24 cellular contexts compared by ENCODE assay signal in genomic region chr4:95105112-95105511, GRCh38.
"Had no signal": no experiment of that assay in that cellular context is flagged by ENCODE, and none has a peak within 500 bp of the region (broad histone marks: within the 10 kb centered on the region; RNA-seq: fewer than 3 reads in every experiment).

No MANE protein-coding gene starts in this region.

- DNase-seq: activated B cell treated with CpG ODN at 0.5 μM for 24 hours; activated CD4-positive, alpha-beta T cell treated with anti-CD3 and anti-CD28 coated beads for 1 hour; activated CD4-positive, alpha-beta T cell treated with anti-CD3 and anti-CD28 coated beads, Interleukin-2, amount 10 ng/mL, durations not matched to agents 24 days and 14 days; activated CD4-positive, alpha-beta T cell treated with anti-CD3 and anti-CD28 coated beads, Interleukin-2, amount 50 U/mL, for 48 hours; activated CD8-positive, alpha-beta memory T cell treated with anti-CD3 and anti-CD28 coated beads, Interleukin-2, amount 10 ng/mL, durations not matched to agents 7 days and 5 days; activated effector memory CD4-positive, alpha-beta T cell treated with Interleukin-2 at 50 U/mL for 16 hours; activated naive CD4-positive, alpha-beta T cell treated with Interleukin-2 at 50 U/mL for 16 hours; activated T-cell treated with anti-CD3 and anti-CD28 coated beads, Interleukin-2, amount 50 U/mL, for 24 hours; amygdala; KG1; NCI-H1048; NCI-H146; NCI-H187 treated with DMSO at 0.1 percent for 48 hours; NCI-H2081 treated with DMSO at 0.1 percent for 48 hours; NCI-H2171 treated with DMSO at 0.1 percent for 48 hours; NCI-H226; NCI-H526 treated with DMSO at 0.1 percent for 48 hours; PC-3; SIG-M5; T-helper 17 cell; T-helper 9 cell had no signal

- FAIRE-seq: astrocyte, RCC 7860 had no signal

- ATAC-seq: activated CD8-positive, alpha-beta memory T cell treated with anti-CD3 and anti-CD28 coated beads, Interleukin-2, amount 10 ng/mL, durations not matched to agents 7 days and 5 days; activated naive CD4-positive, alpha-beta T cell treated with anti-CD3 and anti-CD28 coated beads, Interleukin-2, amount 50 U/mL, for 72 hours; PC-3; T-helper 17 cell had no signal
